ENCODE assay signal across 2 cellular contexts in genomic region chr11:65777821-65778361, GRCh38.
TF ChIP-seq lines count a peak whose summit lies in the region.

No MANE protein-coding gene starts in this region.

TF ChIP-seq in IMR-90, 13 proteins besides CTCF, POLR2A, EP300 and RAD21:
- TF ChIP-seq ELK1 (IDR thresholded peaks at IDR 0.05; ENCODE audit: borderline replicate concordance, low read depth, low read length) (no peak), FOS (IDR thresholded peaks at IDR 0.05; ENCODE audit: low read depth, low read length) (no peak), MAZ (IDR thresholded peaks at IDR 0.05; ENCODE audit: borderline replicate concordance, low read depth, low read length) (no peak), NFE2L2 (IDR thresholded peaks at IDR 0.05; ENCODE audit: low read depth, low read length) (no peak)

TF ChIP-seq in H1, 55 proteins besides CTCF, POLR2A, EP300 and RAD21:
- no peak for TF ChIP-seq ATF3 (IDR thresholded peaks at IDR 0.05; ENCODE audit: insufficient read depth, low read depth, low read length)
- no peak for TF ChIP-seq CTBP2 (IDR thresholded peaks at IDR 0.05; ENCODE audit: borderline replicate concordance, insufficient read depth, insufficient read length, low read length)
- TF ChIP-seq POU5F1 (IDR thresholded peaks at IDR 0.05; ENCODE audit: low read depth, low read length), result no peak
- no peak for TF ChIP-seq CHD1 (IDR thresholded peaks at IDR 0.05; ENCODE audit: low read depth, low read length)
- TF ChIP-seq KDM4A (IDR thresholded peaks at IDR 0.05; ENCODE audit: low read depth, low read length, severe bottlenecking), result no peak
- TF ChIP-seq SP2 (IDR thresholded peaks at IDR 0.05; ENCODE audit: low read length), result no peak
- no peak for TF ChIP-seq SIN3A (conservative IDR thresholded peaks at IDR 0.05 in 1 of 2, IDR thresholded peaks at IDR 0.05 in 1 of 2; ENCODE audit: low read depth in 1 of 2, low read length in 2 of 2)
- no peak for TF ChIP-seq EZH2 (IDR thresholded peaks at IDR 0.05; ENCODE audit: low read depth, low read length, severe bottlenecking)
- no peak for TF ChIP-seq FOSL1 (IDR thresholded peaks at IDR 0.05; ENCODE audit: insufficient read depth, low read depth, low read length)
- TF ChIP-seq SUZ12 (IDR thresholded peaks at IDR 0.05; ENCODE audit: low read length), result no peak
- TF ChIP-seq GTF2F1 (IDR thresholded peaks at IDR 0.05; ENCODE audit: borderline replicate concordance, low read depth, low read length), result no peak
- TF ChIP-seq CEBPB (IDR thresholded peaks at IDR 0.05; ENCODE audit: low read depth, low read length), result no peak
- TF ChIP-seq BRCA1 (IDR thresholded peaks at IDR 0.05; ENCODE audit: low read depth, low read length), result no peak
TF ChIP-seq in H1: peak in this region for 0.
